8 cellular contexts compared by ENCODE assay signal in genomic region chr1:200415693-200416593, GRCh38. TPM values are rescaled to one million over a fixed set of nuclear protein-coding genes. Genes with fewer than 3 reads are reported as not detected.
DNase-seq lines count a peak whose midpoint lies in the region; ATAC-seq and TF ChIP-seq lines count a peak whose summit lies in the region.

No MANE protein-coding gene starts in this region.

- H3K9ac ChIP-seq in OCI-LY3 (ENCODE audit: low read length) = peak overlapping the region; percentile 4; the same call in 1 of the 2 replicates

- DNase-seq in GM13976 (ENCODE audit: low spot score) (peak; percentile 53), foreskin keratinocyte (peak; percentile 95 to 97), thoracic aorta (ENCODE audit: low spot score) (peak; percentile 52), erythroblast (lab: John Stamatoyannopoulos, UW) (no peak)
- no peak for DNase-seq in activated CD4-positive, alpha-beta T cell treated with anti-CD3 and anti-CD28 coated beads, Interleukin-2, amount 50 U/mL, for 1 hour
- DNase-seq in activated T-helper 2 cell treated with anti-CD3 and anti-CD28 coated beads, Interferon-gamma antibody, Interleukin-2, Interleukin-4, amounts not matched to agents 10 μg/mL and 5 μg/mL and 100 μg/mL, durations not matched to agents 14 hours and 24 hours and 36 hours (ENCODE audit: low spot score) = no peak

- H3K4me1 ChIP-seq in OCI-LY3 (ENCODE audit: low read length) (peaks cover 38% of the 10 kb centered on the region), foreskin keratinocyte (peaks cover 23% of the 10 kb centered on the region), thoracic aorta (ENCODE audit: control insufficient read depth in 1 of 2, low read depth in 2 of 2) (peaks cover 8 to 14% of the 10 kb centered on the region in 2 donors)

- ATAC-seq in HG02571 (IDR thresholded peaks at IDR 0.05; ENCODE audit: unreplicated experiment) (peak; percentile 75), foreskin keratinocyte (peak; percentile 96), thoracic aorta (ENCODE audit: insufficient number of reproducible peaks, low FRiP score, low read depth) (peak; percentile 99)

- H4K20me1 ChIP-seq in OCI-LY3 (ENCODE audit: insufficient read depth, low read length) = no peaks in the 10 kb centered on the region

- TF ChIP-seq CTCF in GM13976 (IDR thresholded peaks at IDR 0.05; ENCODE audit: borderline replicate concordance, control extremely low read depth, extremely low read depth, insufficient read depth, missing control alignments) (no peak), OCI-LY3 (IDR thresholded peaks at IDR 0.05; ENCODE audit: low read depth, low read length) (no peak), foreskin keratinocyte (conservative IDR thresholded peaks at IDR 0.05) (no peak), thoracic aorta (IDR thresholded peaks at IDR 0.05) (no peak)

- H3K9me3 ChIP-seq in OCI-LY3 (ENCODE audit: insufficient read depth, low read length) = no peaks in the 10 kb centered on the region
- no peaks in the 10 kb centered on the region for H3K9me3 ChIP-seq in thoracic aorta

- peaks cover 14% of the 10 kb centered on the region for H3K4me1 Mint-ChIP-seq in activated T-helper 2 cell treated with anti-CD3 and anti-CD28 coated beads, Interferon-gamma antibody, Interleukin-2, Interleukin-4, amounts not matched to agents 10 μg/mL and 5 μg/mL and 100 μg/mL, durations not matched to agents 14 hours and 24 hours and 36 hours (ENCODE audit: low read depth)

- no peaks in the 10 kb centered on the region for H3K36me3 ChIP-seq in OCI-LY3 (replicated peaks; ENCODE audit: low read depth, low read length)
- no peaks in the 10 kb centered on the region for H3K36me3 ChIP-seq in thoracic aorta

- peaks cover 23% of the 10 kb centered on the region for H3K27me3 Mint-ChIP-seq in activated T-helper 2 cell treated with anti-CD3 and anti-CD28 coated beads, Interferon-gamma antibody, Interleukin-2, Interleukin-4, amounts not matched to agents 10 μg/mL and 5 μg/mL and 100 μg/mL, durations not matched to agents 14 hours and 24 hours and 36 hours (ENCODE audit: low read depth)

- no peak for TF ChIP-seq POLR2A in erythroblast (IDR thresholded peaks at IDR 0.05; ENCODE audit: low read length)

- H2AFZ ChIP-seq in OCI-LY3 (ENCODE audit: low read depth, low read length) = peak overlapping the region; percentile 35

- no peaks in the 10 kb centered on the region for H3K79me2 ChIP-seq in OCI-LY3 (ENCODE audit: low read length)

- H3K4me3 ChIP-seq in OCI-LY3 (ENCODE audit: low read length) (peak overlapping the region; percentile 4; the same call in 1 of the 2 replicates), thoracic aorta (peak overlapping the region; percentile 44)

- H3K4me3 Mint-ChIP-seq in activated T-helper 2 cell treated with anti-CD3 and anti-CD28 coated beads, Interferon-gamma antibody, Interleukin-2, Interleukin-4, amounts not matched to agents 10 μg/mL and 5 μg/mL and 100 μg/mL, durations not matched to agents 14 hours and 24 hours and 36 hours (ENCODE audit: low read depth) = no peak overlapping the region

- peak overlapping the region; percentile 57 for H3K4me2 ChIP-seq in OCI-LY3 (ENCODE audit: low read length)

- H3K27me3 ChIP-seq in OCI-LY3 (ENCODE audit: low read depth, low read length) = no peaks in the 10 kb centered on the region
- no peaks in the 10 kb centered on the region for H3K27me3 ChIP-seq in foreskin keratinocyte
- H3K27me3 ChIP-seq in thoracic aorta (replicated peaks; ENCODE audit: insufficient read depth) = no peaks in the 10 kb centered on the region

- in situ Hi-C loops in GM13976 (cut with MboI; ENCODE audit: low sequenced_read_pairs, unreplicated experiment) = no loop called here

- intact Hi-C loops in activated T-helper 2 cell treated with anti-CD3 and anti-CD28 coated beads, Interferon-gamma antibody, Interleukin-2, Interleukin-4, amounts not matched to agents 10 μg/mL and 5 μg/mL and 100 μg/mL, durations not matched to agents 14 hours and 24 hours and 36 hours (cut with micrococcal nuclease) = no loop called here

- H3K36me3 Mint-ChIP-seq in activated T-helper 2 cell treated with anti-CD3 and anti-CD28 coated beads, Interferon-gamma antibody, Interleukin-2, Interleukin-4, amounts not matched to agents 10 μg/mL and 5 μg/mL and 100 μg/mL, durations not matched to agents 14 hours and 24 hours and 36 hours (ENCODE audit: low read depth) = no peaks in the 10 kb centered on the region

- H3K27ac Mint-ChIP-seq in activated T-helper 2 cell treated with anti-CD3 and anti-CD28 coated beads, Interferon-gamma antibody, Interleukin-2, Interleukin-4, amounts not matched to agents 10 μg/mL and 5 μg/mL and 100 μg/mL, durations not matched to agents 14 hours and 24 hours and 36 hours = no peak overlapping the region

- H3K9me3 Mint-ChIP-seq in activated T-helper 2 cell treated with anti-CD3 and anti-CD28 coated beads, Interferon-gamma antibody, Interleukin-2, Interleukin-4, amounts not matched to agents 10 μg/mL and 5 μg/mL and 100 μg/mL, durations not matched to agents 14 hours and 24 hours and 36 hours = no peaks in the 10 kb centered on the region

- H3K27ac ChIP-seq in OCI-LY3 (ENCODE audit: low read length) (peak overlapping the region; percentile 43), foreskin keratinocyte (peak overlapping the region; percentile 97), thoracic aorta (peak overlapping the region; percentile 46 to 67)

RNA-seq across cellular contexts. Expression of gene ZNF281, which starts 6.1 kb away (rescaled TPM):
- total RNA-seq in foreskin keratinocyte = 27.5 and 29.1 TPM in 2 replicates
- 6.2 and 6.8 TPM in 2 replicates for polyA plus RNA-seq in foreskin keratinocyte
- 10 to 100 TPM in 1 of 2 donors, 1 to 10 TPM in 1; 6.5 to 15.7 TPM for total RNA-seq in thoracic aorta
- total RNA-seq in activated T-helper 2 cell treated with anti-CD3 and anti-CD28 coated beads, Interferon-gamma antibody, Interleukin-2, Interleukin-4, amounts not matched to agents 10 μg/mL and 5 μg/mL and 100 μg/mL, durations not matched to agents 14 hours and 24 hours and 36 hours = 18.9 and 19.0 TPM in 2 replicates

Comparison
In these comparisons a context has a peak if more than half of its experiments do, and no peak if none do; other contexts are left out.
1. DNase-seq: peak in GM13976 (single experiment), foreskin keratinocyte (2 of 2) and thoracic aorta (single experiment); none in activated CD4-positive, alpha-beta T cell treated with anti-CD3 and anti-CD28 coated beads, Interleukin-2, amount 50 U/mL, for 1 hour (single experiment), activated T-helper 2 cell treated with anti-CD3 and anti-CD28 coated beads, Interferon-gamma antibody, Interleukin-2, Interleukin-4, amounts not matched to agents 10 μg/mL and 5 μg/mL and 100 μg/mL, durations not matched to agents 14 hours and 24 hours and 36 hours (single experiment) and erythroblast (0 of 2).
2. H3K27ac ChIP-seq: peak in every context shown above with its lines; median percentile 97 in foreskin keratinocyte; 56 in thoracic aorta; 43 in OCI-LY3.
3. Peak in every context shown above with its lines, with median percentiles within 50 percentile points of each other: ATAC-seq.